In the genomic region with DNA sequence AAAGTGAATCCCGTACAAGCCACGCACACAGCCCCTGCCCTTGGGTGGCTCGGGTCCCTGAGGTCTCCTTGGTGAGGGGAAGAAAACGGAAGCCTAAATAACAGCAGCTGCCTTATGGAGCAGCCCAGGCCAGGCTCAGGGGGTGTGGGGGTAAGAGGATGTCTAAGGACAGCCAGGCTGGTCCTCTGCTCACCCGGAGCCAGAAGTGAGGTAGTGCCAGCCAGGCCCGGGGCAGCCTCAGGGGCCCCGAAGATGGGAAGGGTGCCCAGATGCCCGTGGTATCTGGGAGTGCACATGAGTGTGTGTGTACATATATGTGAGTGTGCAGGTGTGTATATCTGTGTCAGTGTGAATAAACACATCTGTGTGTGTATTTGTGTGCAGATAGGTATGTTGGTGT, we compare ENCODE assay signal across 23 cellular contexts.
"Had no signal": no experiment of that assay in that cellular context is flagged by ENCODE, and none has a peak within 500 bp of the region (broad histone marks: within the 10 kb centered on the region; RNA-seq: fewer than 3 reads in every experiment).

No MANE protein-coding gene starts in this region.

- H3K36me3 ChIP-seq: prostate gland, right atrium auricular region, stomach, thyroid gland had no signal

- DNase-seq: cortex of kidney; hypothalamus; immature natural killer cell; islet precursor cell; kidney glomerular epithelial cell; left ventricle myocardium superior; midbrain; naive thymus-derived CD8-positive, alpha-beta T cell; small intestine; stimulated activated CD4-positive, alpha-beta T cell treated with anti-CD3 and anti-CD28 coated beads, Interleukin-12 subunit alpha, Interleukin-12 subunit beta, amount 100 ng/mL, for 4 hours; stimulated activated CD4-positive, alpha-beta T cell treated with anti-CD3 and anti-CD28 coated beads, Interleukin-1b, Interleukin-23, amount 100 ng/mL, for 48 hours; stimulated activated CD4-positive, alpha-beta T cell treated with anti-CD3 and anti-CD28 coated beads, Interleukin-4, amount 100 ng/mL, for 1 hour; stimulated activated CD8-positive, alpha-beta memory T cell treated with anti-CD3 and anti-CD28 coated beads, Interleukin-4, amount 100 ng/mL, for 48 hours; stimulated activated naive CD4-positive, alpha-beta T cell treated with Interleukin-2 at 50 U/mL for 16 hours; stomach; thyroid gland; trophoblast cell had no signal

- H3K27me3 ChIP-seq: right atrium auricular region, thyroid gland had no signal

- H3K4me1 Mint-ChIP-seq: immature natural killer cell; memory B cell; naive thymus-derived CD8-positive, alpha-beta T cell had no signal

- H3K9me3 Mint-ChIP-seq: immature natural killer cell; memory B cell; naive thymus-derived CD8-positive, alpha-beta T cell; neural crest cell had no signal

- H3K9me3 ChIP-seq: prostate gland, right atrium auricular region, stomach, thyroid gland had no signal

- H3K4me3 Mint-ChIP-seq: immature natural killer cell; memory B cell; naive thymus-derived CD8-positive, alpha-beta T cell; neural crest cell had no signal

- H3K36me3 Mint-ChIP-seq: immature natural killer cell; memory B cell; naive thymus-derived CD8-positive, alpha-beta T cell had no signal

- H3K27ac Mint-ChIP-seq: immature natural killer cell; memory B cell; naive thymus-derived CD8-positive, alpha-beta T cell had no signal

- H3K4me1 ChIP-seq: parathyroid adenoma, prostate gland, right atrium auricular region, stomach, thyroid gland had no signal

- H3K27ac ChIP-seq: parathyroid adenoma, prostate gland, right atrium auricular region, stomach, thyroid gland had no signal

- ATAC-seq: left ventricle myocardium superior; naive thymus-derived CD8-positive, alpha-beta T cell had no signal

- H3K4me3 ChIP-seq: lung, prostate gland, right atrium auricular region, stomach, thyroid gland had no signal
